8 cellular contexts compared by ENCODE assay signal in the genomic region with DNA sequence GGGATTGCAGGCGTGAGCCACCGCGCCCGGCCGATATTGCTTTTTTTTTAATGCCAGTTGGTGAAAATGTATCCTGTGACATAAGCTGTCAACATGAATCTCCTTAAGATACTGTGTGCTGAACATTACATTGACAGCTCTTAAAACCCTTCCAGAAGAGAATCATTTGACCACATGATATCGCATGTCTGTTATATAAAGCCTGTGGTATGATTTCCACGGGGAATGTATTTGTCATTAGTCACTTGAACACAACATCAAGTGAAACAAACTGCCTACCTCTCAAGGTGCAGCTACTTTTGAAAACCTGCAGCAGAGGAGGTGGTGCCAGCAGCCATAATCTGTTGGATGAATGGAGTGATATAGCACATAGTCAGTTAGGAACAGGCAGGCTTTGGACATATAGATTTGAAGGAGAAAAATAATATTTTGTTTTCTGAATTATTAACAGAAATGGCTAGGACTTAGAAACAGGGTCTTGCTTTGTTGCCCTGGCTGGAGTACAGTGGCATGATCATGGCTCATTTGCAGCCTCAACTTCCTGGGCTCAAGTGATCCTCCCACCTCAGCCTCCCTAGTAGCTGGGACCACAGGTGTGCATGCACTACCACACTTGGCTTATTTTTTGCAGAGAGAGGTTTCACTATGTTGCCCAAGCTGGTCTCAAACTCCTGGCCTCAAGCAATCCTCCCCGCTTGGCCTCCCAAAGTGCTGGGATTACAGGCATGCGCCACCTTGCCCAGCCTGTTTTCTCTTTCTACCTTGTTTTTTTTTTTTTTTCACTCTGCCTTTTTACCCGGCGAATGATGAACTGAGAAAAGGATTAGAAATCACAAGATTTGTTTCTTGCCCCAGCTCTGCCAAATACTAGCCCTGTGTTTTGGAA.
DNase-seq lines count a peak whose midpoint lies in the region; ATAC-seq and TF ChIP-seq lines count a peak whose summit lies in the region.

No MANE protein-coding gene starts in this region.

- peak overlapping the region; percentile 89 for H3K27ac Mint-ChIP-seq in activated CD4-positive, alpha-beta T cell treated with anti-CD3 and anti-CD28 coated beads, Interleukin-2, amount 10 ng/mL, durations not matched to agents 7 days and 5 days

- TF ChIP-seq CTCF in PC-9 (conservative IDR thresholded peaks at IDR 0.05), result no peak
- TF ChIP-seq CTCF in esophagus squamous epithelium (IDR thresholded peaks at IDR 0.05), result no peak

- CTCF ChIA-PET in activated CD4-positive, alpha-beta T cell treated with anti-CD3 and anti-CD28 coated beads, Interleukin-2, amount 10 ng/mL, durations not matched to agents 7 days and 5 days (lab: Charles Lee), result interaction anchor here (0.6 to 0.7 kb wide), 3 partner anchors 9 to 137 kb away, joined by 3 to 4 read pairs (median 4); no protein-coding TSS in a partner anchor
- CTCF ChIA-PET in PC-9 (lab: Charles Lee), result interaction anchor here (0.6 kb wide), 1 partner anchor 632 kb away, joined by 5 read pairs; no protein-coding TSS in a partner anchor

- H2AFZ ChIP-seq in PC-9, result peak overlapping the region; percentile 66; the same call in 1 of the 2 replicates

- H3K4me2 ChIP-seq in PC-9, result peak overlapping the region; percentile 84

- H3K4me1 Mint-ChIP-seq in activated CD4-positive, alpha-beta T cell treated with anti-CD3 and anti-CD28 coated beads, Interleukin-2, amount 10 ng/mL, durations not matched to agents 7 days and 5 days, result peaks cover 17% of the 10 kb centered on the region

- H3K4me3 ChIP-seq in PC-9 (peak overlapping the region; percentile 40; the same call in 1 of the 2 replicates), esophagus squamous epithelium (peak overlapping the region in 3 of 4 donors; percentile 29 to 56 (median 32)), skeletal muscle tissue (ENCODE audit: low read length in 3 of 3) (peak overlapping the region in 1 of 3 donors; percentile 10)

- no peak for ATAC-seq in HG03159 (IDR thresholded peaks at IDR 0.05; ENCODE audit: unreplicated experiment)

- H3K4me3 Mint-ChIP-seq in activated CD4-positive, alpha-beta T cell treated with anti-CD3 and anti-CD28 coated beads, Interleukin-2, amount 10 ng/mL, durations not matched to agents 7 days and 5 days, result peak overlapping the region; percentile 59

- POLR2A ChIA-PET in activated CD4-positive, alpha-beta T cell treated with anti-CD3 and anti-CD28 coated beads, Interleukin-2, amount 10 ng/mL, durations not matched to agents 7 days and 5 days (lab: Charles Lee), result no interaction called here
- POLR2A ChIA-PET in PC-9 (lab: Charles Lee; ENCODE audit: unreplicated experiment), result interaction anchor here (0.6 kb wide), 1 partner anchor 371 kb away, joined by 3 read pairs; no protein-coding TSS in a partner anchor

- no peaks in the 10 kb centered on the region for H3K9me3 Mint-ChIP-seq in activated CD4-positive, alpha-beta T cell treated with anti-CD3 and anti-CD28 coated beads, Interleukin-2, amount 10 ng/mL, durations not matched to agents 7 days and 5 days

- no peaks in the 10 kb centered on the region for H3K9me3 ChIP-seq in PC-9 (ENCODE audit: insufficient read depth, low read depth)
- H3K9me3 ChIP-seq in esophagus squamous epithelium, result no peaks in the 10 kb centered on the region
- H3K9me3 ChIP-seq in skeletal muscle tissue (ENCODE audit: control insufficient read depth in 3 of 3, low read length in 3 of 3), result no peaks in the 10 kb centered on the region

- peaks cover 14% of the 10 kb centered on the region; the same call in 1 of the 2 replicates for H3F3A ChIP-seq in PC-9 (ENCODE audit: insufficient read depth, low read depth)

- WGBS in esophagus squamous epithelium, 2 donors, result 58 to 61% methylated on average over 10 to 11 of the region's 11 CpGs

- H3K27me3 ChIP-seq in PC-9 (ENCODE audit: insufficient read depth, low read depth) (no peaks in the 10 kb centered on the region), esophagus squamous epithelium (no peaks in the 10 kb centered on the region), skeletal muscle tissue (ENCODE audit: control insufficient read depth in 3 of 3, insufficient read depth in 3 of 3, low read length in 3 of 3) (no peaks in the 10 kb centered on the region)

- peak overlapping the region; percentile 10 to 70 (median 59) for H3K9ac ChIP-seq in skeletal muscle tissue (ENCODE audit: low read depth in 1 of 3, low read length in 3 of 3)

- peaks cover 8% of the 10 kb centered on the region for H3K36me3 Mint-ChIP-seq in activated CD4-positive, alpha-beta T cell treated with anti-CD3 and anti-CD28 coated beads, Interleukin-2, amount 10 ng/mL, durations not matched to agents 7 days and 5 days (ENCODE audit: low read depth)

- no peaks in the 10 kb centered on the region for H4K20me1 ChIP-seq in PC-9 (ENCODE audit: insufficient read depth)

- H3K4me1 ChIP-seq in PC-9 (replicated peaks; ENCODE audit: insufficient read depth), result peaks cover 21% of the 10 kb centered on the region
- H3K4me1 ChIP-seq in esophagus squamous epithelium, result peaks cover 5 to 40% (median 8%) of the 10 kb centered on the region in 3 donors
- H3K4me1 ChIP-seq in skeletal muscle tissue (ENCODE audit: control insufficient read depth in 3 of 3, insufficient read depth in 3 of 3, low read length in 3 of 3), result peaks cover 0 to 7% (median 6%) of the 10 kb centered on the region in 3 donors

- H3K9me2 ChIP-seq in PC-9 (ENCODE audit: insufficient read depth), result no peaks in the 10 kb centered on the region

- H3K27ac ChIP-seq in PC-9 (peak overlapping the region; percentile 95), esophagus squamous epithelium (peak overlapping the region; percentile 77 to 89 (median 86)), skeletal muscle tissue (ENCODE audit: low read depth, low read length) (peak overlapping the region; percentile 67)

- no peaks in the 10 kb centered on the region for H3K27me3 Mint-ChIP-seq in activated CD4-positive, alpha-beta T cell treated with anti-CD3 and anti-CD28 coated beads, Interleukin-2, amount 10 ng/mL, durations not matched to agents 7 days and 5 days

- 0 out of 2 replicates have a peak, but pooled peaks cover 5% of the 10 kb centered on the region for H3K79me2 ChIP-seq in PC-9 (ENCODE audit: low read depth)

- no peak for TF ChIP-seq POLR2A in esophagus squamous epithelium (IDR thresholded peaks at IDR 0.05)

- no TSS peak for BruUV-seq in PC-9 (replicated peaks; lab: Mats Ljungman, UMichigan)

- intact Hi-C loops in PC-9 (cut with micrococcal nuclease; ENCODE audit: unreplicated experiment), result loop anchor here (2.0 kb wide), 1 partner anchor 77 kb away; a partner anchor contains a TSS
- intact Hi-C loops in esophagus squamous epithelium (cut with DNase I), result no loop called here

- DNase-seq in activated CD4-positive, alpha-beta T cell treated with anti-CD3 and anti-CD28 coated beads, Interleukin-2, amount 10 ng/mL, durations not matched to agents 7 days and 5 days, result no peak
- DNase-seq in activated CD4-positive, alpha-beta T cell treated with anti-CD3 and anti-CD28 coated beads for 4 hours, result no peak
- DNase-seq in PC-9 (no peak), esophagus squamous epithelium (lab: John Stamatoyannopoulos, UW) (no peak), NCI-H2171 treated with DMSO at 0.1 percent for 48 hours (lab: John Stamatoyannopoulos, UW) (no peak), amygdala (lab: John Stamatoyannopoulos, UW) (no peak)

- no peaks in the 10 kb centered on the region; the same call in 1 of the 2 replicates for H3K36me3 ChIP-seq in PC-9 (ENCODE audit: low read depth)
- H3K36me3 ChIP-seq in esophagus squamous epithelium, result peaks cover 0 to 44% (median 0%) of the 10 kb centered on the region in 3 donors
- H3K36me3 ChIP-seq in skeletal muscle tissue (ENCODE audit: control insufficient read depth in 3 of 3, insufficient read depth in 3 of 3, low read length in 3 of 3), result peaks cover 2 to 16% (median 14%) of the 10 kb centered on the region in 3 donors
